Comparison of ENCODE assay signal across 8 cellular contexts in the genomic region with DNA sequence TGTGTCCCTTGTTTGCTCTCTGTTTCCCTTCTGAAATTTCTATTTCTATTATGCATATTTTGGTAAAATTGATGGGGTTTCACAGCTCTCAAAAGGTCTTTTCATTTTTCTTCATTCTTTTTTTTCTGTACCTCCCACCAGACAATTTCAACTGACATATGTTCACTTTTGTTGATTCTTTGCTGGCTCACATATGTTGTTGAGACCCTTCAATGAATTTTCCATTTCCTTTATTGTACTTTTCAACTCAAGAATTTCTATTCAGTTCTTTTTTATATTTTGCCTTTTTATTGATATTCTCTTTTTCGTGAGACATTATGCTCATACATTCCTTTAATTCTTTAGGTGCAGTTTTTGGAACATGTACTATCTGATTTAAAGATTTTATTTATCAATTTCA.
"Had no signal": no experiment of that assay in that cellular context is flagged by ENCODE, and none has a peak within 500 bp of the region (broad histone marks: within the 10 kb centered on the region; RNA-seq: fewer than 3 reads in every experiment).

No MANE protein-coding gene starts in this region.

- FAIRE-seq: HepG2, HTR-8/SVneo had no signal

- H3K9ac ChIP-seq: KMS-11 had no signal

- H3K4me3 Mint-ChIP-seq: IgD-negative memory B cell had no signal

- DNase-seq: IMR-90, KBM-7, KG1 had no signal

- ATAC-seq: HepG2 had no signal

- H3K36me3 Mint-ChIP-seq: IgD-negative memory B cell had no signal

- H3K27ac ChIP-seq: HL-60, KMS-11 had no signal

- H3K4me2 ChIP-seq: KMS-11 had no signal

- H3K27me3 Mint-ChIP-seq: IgD-negative memory B cell had no signal

- H3K4me1 Mint-ChIP-seq: IgD-negative memory B cell had no signal

- H3K27ac Mint-ChIP-seq: IgD-negative memory B cell had no signal
